8 cellular contexts compared by ENCODE assay signal in the genomic region with DNA sequence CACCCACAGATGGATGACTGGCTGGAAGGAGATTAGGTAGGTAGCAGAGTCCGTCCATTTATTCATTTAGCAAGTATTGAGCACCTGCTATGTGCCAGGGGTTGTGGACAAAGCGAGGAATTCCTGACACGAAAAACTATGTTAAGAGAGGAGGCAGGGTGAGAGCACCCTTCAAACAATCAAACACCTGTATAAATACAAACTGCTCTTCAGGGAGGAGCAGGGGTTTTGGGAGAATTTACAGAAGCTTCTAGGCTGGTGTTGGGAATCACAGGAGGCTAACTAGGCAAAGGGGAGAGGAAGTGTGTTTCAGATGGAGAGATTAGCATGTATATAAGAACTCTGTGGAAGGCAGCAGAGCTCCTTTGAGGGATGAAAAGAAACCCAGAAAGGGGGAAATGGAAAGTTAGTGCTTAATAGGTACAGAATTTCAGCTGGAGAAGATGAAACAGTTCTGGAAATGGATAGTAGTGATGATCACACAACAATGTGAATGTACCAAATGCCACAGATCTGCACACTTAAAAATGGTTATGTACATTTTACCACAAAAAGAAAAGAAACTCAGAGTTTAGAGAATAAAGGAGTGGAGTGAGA.
DNase-seq lines count a peak whose midpoint lies in the region; ATAC-seq and TF ChIP-seq lines count a peak whose summit lies in the region.

No MANE protein-coding gene starts in this region.

- DNase-seq in cardiac fibroblast (ENCODE audit: low read depth in 2 of 2), result no peak
- no peak for DNase-seq in HK-2 (ENCODE audit: unreplicated experiment)

- H3K27me3 ChIP-seq in ACC112 (ENCODE audit: insufficient read depth, low read length) (no peaks in the 10 kb centered on the region), HUES6 (ENCODE audit: control insufficient read depth, insufficient read depth, low read length) (no peaks in the 10 kb centered on the region), mucosa of stomach (ENCODE audit: control insufficient read depth, insufficient read depth, low read length) (no peaks in the 10 kb centered on the region)

- peak overlapping the region; percentile 91 for H3K4me3 ChIP-seq in ACC112 (ENCODE audit: low read depth, low read length)
- peak overlapping the region; percentile 81 for H3K4me3 ChIP-seq in HUES6 (ENCODE audit: low read depth, low read length)
- peak overlapping the region; percentile 78 for H3K4me3 ChIP-seq in cardiac fibroblast (replicated peaks in 1 of 2; ENCODE audit: low read depth in 2 of 2, low read length in 2 of 2)
- peak overlapping the region; percentile 4 for H3K4me3 ChIP-seq in mucosa of stomach (ENCODE audit: low read length)

- H3K9ac ChIP-seq in HUES6 (ENCODE audit: low read length) (peak overlapping the region; percentile 75), mucosa of stomach (ENCODE audit: low read length) (peak overlapping the region; percentile 53)

- TF ChIP-seq CTCF in cardiac fibroblast (IDR thresholded peaks at IDR 0.05; ENCODE audit: low read depth, low read length), result no peak

- H3K27ac ChIP-seq in ACC112 (ENCODE audit: low read depth, low read length) (peak overlapping the region; percentile 75; the same call in 1 of the 2 replicates), HUES6 (ENCODE audit: low read depth, low read length) (peak overlapping the region; percentile 29; the same call in 1 of the 2 replicates)

- H3K79me2 ChIP-seq in ACC112 (ENCODE audit: control insufficient read depth, insufficient read depth, low read length, unreplicated experiment), result peaks cover 33% of the 10 kb centered on the region

- H3K9me3 ChIP-seq in HUES6 (ENCODE audit: control insufficient read depth, insufficient read depth, low read depth, low read length), result no peaks in the 10 kb centered on the region
- no peaks in the 10 kb centered on the region for H3K9me3 ChIP-seq in mucosa of stomach (ENCODE audit: control insufficient read depth, low read length)

- no peak for ATAC-seq in HG03442 (IDR thresholded peaks at IDR 0.05; ENCODE audit: unreplicated experiment)
- no peak for ATAC-seq in HG02885 (IDR thresholded peaks at IDR 0.05; ENCODE audit: poor library complexity, unreplicated experiment)
- ATAC-seq in HG03175 (IDR thresholded peaks at IDR 0.05; ENCODE audit: unreplicated experiment), result no peak

- H3K36me3 ChIP-seq in ACC112 (ENCODE audit: insufficient read depth, low read length) (0 out of 2 replicates have a peak, but pooled peaks cover 6% of the 10 kb centered on the region), HUES6 (ENCODE audit: control insufficient read depth, insufficient read depth, low read length) (peaks cover 5% of the 10 kb centered on the region), mucosa of stomach (ENCODE audit: control insufficient read depth, insufficient read depth, low read length) (no peaks in the 10 kb centered on the region)

- H2AFZ ChIP-seq in ACC112 (ENCODE audit: low read length, unreplicated experiment), result peak overlapping the region; percentile 82

- peaks cover 24% of the 10 kb centered on the region for H3K4me1 ChIP-seq in ACC112 (ENCODE audit: control insufficient read depth, insufficient read depth, low read length, unreplicated experiment)
- peaks cover 18% of the 10 kb centered on the region for H3K4me1 ChIP-seq in HUES6 (ENCODE audit: control insufficient read depth, insufficient read depth, low read length)
- peaks cover 15% of the 10 kb centered on the region for H3K4me1 ChIP-seq in mucosa of stomach (ENCODE audit: control insufficient read depth, insufficient read depth, low read length)

Comparison
In these comparisons a context has a peak if more than half of its experiments do, and no peak if none do; other contexts are left out.
1. H3K4me3 ChIP-seq: peak in every context shown above with its lines; median percentile 91 in ACC112; 81 in HUES6; 78 in cardiac fibroblast; 4 in mucosa of stomach.